In genomic region chrX:115650916-115651315, GRCh38 we compare ENCODE assay signal across 1 cellular context.
TF ChIP-seq lines count a peak whose summit lies in the region.

No MANE protein-coding gene starts in this region.

TF ChIP-seq in GM23338, 12 proteins besides CTCF, POLR2A, EP300 and RAD21 (continued from another document):
- TF ChIP-seq, protein P1, sequence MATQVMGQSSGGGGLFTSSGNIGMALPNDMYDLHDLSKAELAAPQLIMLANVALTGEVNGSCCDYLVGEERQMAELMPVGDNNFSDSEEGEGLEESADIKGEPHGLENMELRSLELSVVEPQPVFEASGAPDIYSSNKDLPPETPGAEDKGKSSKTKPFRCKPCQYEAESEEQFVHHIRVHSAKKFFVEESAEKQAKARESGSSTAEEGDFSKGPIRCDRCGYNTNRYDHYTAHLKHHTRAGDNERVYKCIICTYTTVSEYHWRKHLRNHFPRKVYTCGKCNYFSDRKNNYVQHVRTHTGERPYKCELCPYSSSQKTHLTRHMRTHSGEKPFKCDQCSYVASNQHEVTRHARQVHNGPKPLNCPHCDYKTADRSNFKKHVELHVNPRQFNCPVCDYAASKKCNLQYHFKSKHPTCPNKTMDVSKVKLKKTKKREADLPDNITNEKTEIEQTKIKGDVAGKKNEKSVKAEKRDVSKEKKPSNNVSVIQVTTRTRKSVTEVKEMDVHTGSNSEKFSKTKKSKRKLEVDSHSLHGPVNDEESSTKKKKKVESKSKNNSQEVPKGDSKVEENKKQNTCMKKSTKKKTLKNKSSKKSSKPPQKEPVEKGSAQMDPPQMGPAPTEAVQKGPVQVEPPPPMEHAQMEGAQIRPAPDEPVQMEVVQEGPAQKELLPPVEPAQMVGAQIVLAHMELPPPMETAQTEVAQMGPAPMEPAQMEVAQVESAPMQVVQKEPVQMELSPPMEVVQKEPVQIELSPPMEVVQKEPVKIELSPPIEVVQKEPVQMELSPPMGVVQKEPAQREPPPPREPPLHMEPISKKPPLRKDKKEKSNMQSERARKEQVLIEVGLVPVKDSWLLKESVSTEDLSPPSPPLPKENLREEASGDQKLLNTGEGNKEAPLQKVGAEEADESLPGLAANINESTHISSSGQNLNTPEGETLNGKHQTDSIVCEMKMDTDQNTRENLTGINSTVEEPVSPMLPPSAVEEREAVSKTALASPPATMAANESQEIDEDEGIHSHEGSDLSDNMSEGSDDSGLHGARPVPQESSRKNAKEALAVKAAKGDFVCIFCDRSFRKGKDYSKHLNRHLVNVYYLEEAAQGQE (IDR thresholded peaks at IDR 0.05; ENCODE audit: unreplicated experiment): no peak
- TF ChIP-seq, protein P2, sequence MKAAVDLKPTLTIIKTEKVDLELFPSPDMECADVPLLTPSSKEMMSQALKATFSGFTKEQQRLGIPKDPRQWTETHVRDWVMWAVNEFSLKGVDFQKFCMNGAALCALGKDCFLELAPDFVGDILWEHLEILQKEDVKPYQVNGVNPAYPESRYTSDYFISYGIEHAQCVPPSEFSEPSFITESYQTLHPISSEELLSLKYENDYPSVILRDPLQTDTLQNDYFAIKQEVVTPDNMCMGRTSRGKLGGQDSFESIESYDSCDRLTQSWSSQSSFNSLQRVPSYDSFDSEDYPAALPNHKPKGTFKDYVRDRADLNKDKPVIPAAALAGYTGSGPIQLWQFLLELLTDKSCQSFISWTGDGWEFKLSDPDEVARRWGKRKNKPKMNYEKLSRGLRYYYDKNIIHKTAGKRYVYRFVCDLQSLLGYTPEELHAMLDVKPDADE (IDR thresholded peaks at IDR 0.05): no peak
- TF ChIP-seq ZNF331 (CRISPR knock-in tag; IDR thresholded peaks at IDR 0.05; ENCODE audit: low read depth) (no peak), POLR2AphosphoS5 (IDR thresholded peaks at IDR 0.05; ENCODE audit: low read depth) (no peak), EZH2 (IDR thresholded peaks at IDR 0.05; ENCODE audit: low read depth, unreplicated experiment) (no peak), JUNB (IDR thresholded peaks at IDR 0.05; ENCODE audit: unreplicated experiment) (no peak)
